ENCODE assay signal across 1 cellular context in the genomic region with DNA sequence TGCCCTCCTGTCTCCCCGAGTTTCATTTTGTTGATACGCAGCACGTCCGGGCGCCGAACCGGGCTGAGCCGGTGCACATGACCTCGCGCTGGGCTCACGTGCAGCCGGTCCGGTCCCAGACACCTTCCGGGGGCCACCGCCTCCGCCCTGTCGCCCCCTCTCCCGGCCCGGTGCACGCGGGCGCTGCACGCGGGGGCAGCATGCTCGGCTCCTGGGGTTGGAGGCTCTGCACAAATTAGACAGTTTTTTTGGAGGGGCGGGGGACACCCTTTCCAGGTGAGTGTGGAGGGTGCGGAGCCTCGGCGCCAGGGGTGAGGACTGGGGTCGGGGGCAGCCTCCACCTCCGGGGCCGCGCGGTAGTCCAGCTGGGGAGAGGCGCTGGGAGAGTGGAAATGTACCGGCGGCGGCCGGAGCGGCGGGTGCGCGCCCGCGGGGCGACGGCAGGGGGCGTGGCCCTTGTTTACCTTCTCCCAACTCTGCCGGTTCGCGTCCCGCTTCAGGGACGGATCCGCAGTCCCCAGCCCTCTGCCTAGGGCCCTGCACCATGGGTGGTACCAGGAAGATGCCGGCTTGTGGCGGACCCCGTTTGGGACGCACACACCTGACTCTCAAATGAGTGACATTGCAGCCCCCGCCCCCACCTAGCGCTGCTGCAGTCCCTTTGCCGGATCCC.
TF ChIP-seq lines count a peak whose summit lies in the region.

No MANE protein-coding gene starts in this region.

TF ChIP-seq in HepG2, 621 proteins besides CTCF, POLR2A, EP300 and RAD21 (continued from another document and continues in another):
- TF ChIP-seq, protein P1, sequence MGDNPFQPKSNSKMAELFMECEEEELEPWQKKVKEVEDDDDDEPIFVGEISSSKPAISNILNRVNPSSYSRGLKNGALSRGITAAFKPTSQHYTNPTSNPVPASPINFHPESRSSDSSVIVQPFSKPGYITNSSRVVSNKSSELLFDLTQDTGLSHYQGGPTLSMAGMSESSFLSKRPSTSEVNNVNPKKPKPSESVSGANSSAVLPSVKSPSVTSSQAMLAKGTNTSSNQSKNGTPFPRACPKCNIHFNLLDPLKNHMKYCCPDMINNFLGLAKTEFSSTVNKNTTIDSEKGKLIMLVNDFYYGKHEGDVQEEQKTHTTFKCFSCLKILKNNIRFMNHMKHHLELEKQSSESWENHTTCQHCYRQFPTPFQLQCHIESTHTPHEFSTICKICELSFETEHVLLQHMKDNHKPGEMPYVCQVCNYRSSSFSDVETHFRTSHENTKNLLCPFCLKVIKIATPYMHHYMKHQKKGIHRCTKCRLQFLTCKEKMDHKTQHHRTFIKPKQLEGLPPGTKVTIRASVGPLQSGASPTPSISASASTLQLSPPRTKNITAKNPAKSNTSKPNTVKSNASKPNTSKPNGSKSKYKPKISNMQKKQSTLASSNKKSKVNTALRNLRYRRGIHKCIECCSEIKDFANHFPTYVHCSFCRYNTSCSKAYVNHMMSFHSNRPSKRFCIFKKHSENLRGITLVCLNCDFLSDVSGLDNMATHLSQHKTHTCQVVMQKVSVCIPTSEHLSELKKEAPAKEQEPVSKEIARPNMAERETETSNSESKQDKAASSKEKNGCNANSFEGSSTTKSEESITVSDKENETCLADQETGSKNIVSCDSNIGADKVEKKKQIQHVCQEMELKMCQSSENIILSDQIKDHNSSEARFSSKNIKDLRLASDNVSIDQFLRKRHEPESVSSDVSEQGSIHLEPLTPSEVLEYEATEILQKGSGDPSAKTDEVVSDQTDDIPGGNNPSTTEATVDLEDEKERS (CRISPR knock-in tag; IDR thresholded peaks at IDR 0.05), result no peak; the same call in 1 of the 2 replicates
- TF ChIP-seq CREB1 (IDR thresholded peaks at IDR 0.05), result no peak
- TF ChIP-seq CREB1 (CRISPR knock-in tag; IDR thresholded peaks at IDR 0.05), result no peak
- 0 out of 2 replicates have a peak, but pooled peaks have one; percentile 15 for TF ChIP-seq TMF1 (CRISPR knock-in tag; IDR thresholded peaks at IDR 0.05; ENCODE audit: low read depth)
- TF ChIP-seq, protein P2, sequence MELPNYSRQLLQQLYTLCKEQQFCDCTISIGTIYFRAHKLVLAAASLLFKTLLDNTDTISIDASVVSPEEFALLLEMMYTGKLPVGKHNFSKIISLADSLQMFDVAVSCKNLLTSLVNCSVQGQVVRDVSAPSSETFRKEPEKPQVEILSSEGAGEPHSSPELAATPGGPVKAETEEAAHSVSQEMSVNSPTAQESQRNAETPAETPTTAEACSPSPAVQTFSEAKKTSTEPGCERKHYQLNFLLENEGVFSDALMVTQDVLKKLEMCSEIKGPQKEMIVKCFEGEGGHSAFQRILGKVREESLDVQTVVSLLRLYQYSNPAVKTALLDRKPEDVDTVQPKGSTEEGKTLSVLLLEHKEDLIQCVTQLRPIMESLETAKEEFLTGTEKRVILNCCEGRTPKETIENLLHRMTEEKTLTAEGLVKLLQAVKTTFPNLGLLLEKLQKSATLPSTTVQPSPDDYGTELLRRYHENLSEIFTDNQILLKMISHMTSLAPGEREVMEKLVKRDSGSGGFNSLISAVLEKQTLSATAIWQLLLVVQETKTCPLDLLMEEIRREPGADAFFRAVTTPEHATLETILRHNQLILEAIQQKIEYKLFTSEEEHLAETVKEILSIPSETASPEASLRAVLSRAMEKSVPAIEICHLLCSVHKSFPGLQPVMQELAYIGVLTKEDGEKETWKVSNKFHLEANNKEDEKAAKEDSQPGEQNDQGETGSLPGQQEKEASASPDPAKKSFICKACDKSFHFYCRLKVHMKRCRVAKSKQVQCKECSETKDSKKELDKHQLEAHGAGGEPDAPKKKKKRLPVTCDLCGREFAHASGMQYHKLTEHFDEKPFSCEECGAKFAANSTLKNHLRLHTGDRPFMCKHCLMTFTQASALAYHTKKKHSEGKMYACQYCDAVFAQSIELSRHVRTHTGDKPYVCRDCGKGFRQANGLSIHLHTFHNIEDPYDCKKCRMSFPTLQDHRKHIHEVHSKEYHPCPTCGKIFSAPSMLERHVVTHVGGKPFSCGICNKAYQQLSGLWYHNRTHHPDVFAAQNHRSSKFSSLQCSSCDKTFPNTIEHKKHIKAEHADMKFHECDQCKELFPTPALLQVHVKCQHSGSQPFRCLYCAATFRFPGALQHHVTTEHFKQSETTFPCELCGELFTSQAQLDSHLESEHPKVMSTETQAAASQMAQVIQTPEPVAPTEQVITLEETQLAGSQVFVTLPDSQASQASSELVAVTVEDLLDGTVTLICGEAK (IDR thresholded peaks at IDR 0.05), result no peak
- TF ChIP-seq, protein P2 (CRISPR knock-in tag; IDR thresholded peaks at IDR 0.05), result peak; percentile 50
- TF ChIP-seq MTF2 (CRISPR knock-in tag; IDR thresholded peaks at IDR 0.05; ENCODE audit: borderline replicate concordance), result no peak
- TF ChIP-seq MIXL1 (CRISPR knock-in tag; IDR thresholded peaks at IDR 0.05), result no peak
- TF ChIP-seq ZBTB7A (CRISPR knock-in tag; IDR thresholded peaks at IDR 0.05), result peak; percentile 38; the same call in 1 of the 2 replicates
- TF ChIP-seq, protein P3, sequence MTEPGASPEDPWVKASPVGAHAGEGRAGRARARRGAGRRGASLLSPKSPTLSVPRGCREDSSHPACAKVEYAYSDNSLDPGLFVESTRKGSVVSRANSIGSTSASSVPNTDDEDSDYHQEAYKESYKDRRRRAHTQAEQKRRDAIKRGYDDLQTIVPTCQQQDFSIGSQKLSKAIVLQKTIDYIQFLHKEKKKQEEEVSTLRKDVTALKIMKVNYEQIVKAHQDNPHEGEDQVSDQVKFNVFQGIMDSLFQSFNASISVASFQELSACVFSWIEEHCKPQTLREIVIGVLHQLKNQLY (CRISPR knock-in tag; IDR thresholded peaks at IDR 0.05), result peak; percentile 71; the same call in 1 of the 2 replicates
- TF ChIP-seq RBFOX2 (IDR thresholded peaks at IDR 0.05; ENCODE audit: low read depth, low read length), result peak; percentile 96
- TF ChIP-seq ZNF101 (CRISPR knock-in tag; IDR thresholded peaks at IDR 0.05; ENCODE audit: borderline replicate concordance, low read depth), result no peak
- no peak for TF ChIP-seq CEBPG (CRISPR knock-in tag; IDR thresholded peaks at IDR 0.05)
- 0 out of 2 replicates have a peak, but pooled peaks have one; percentile 8 for TF ChIP-seq CCDC6 (CRISPR knock-in tag; IDR thresholded peaks at IDR 0.05)
- peak; percentile 53 for TF ChIP-seq KAT8 (CRISPR knock-in tag; IDR thresholded peaks at IDR 0.05)
- no peak for TF ChIP-seq HMGA1 (CRISPR knock-in tag; conservative IDR thresholded peaks at IDR 0.05)
- no peak for TF ChIP-seq ZNF747 (CRISPR knock-in tag; IDR thresholded peaks at IDR 0.05; ENCODE audit: borderline replicate concordance)
- TF ChIP-seq ZNF619 (CRISPR knock-in tag; IDR thresholded peaks at IDR 0.05), result peak; percentile 70; the same call in 1 of the 2 replicates
- TF ChIP-seq, protein P4, sequence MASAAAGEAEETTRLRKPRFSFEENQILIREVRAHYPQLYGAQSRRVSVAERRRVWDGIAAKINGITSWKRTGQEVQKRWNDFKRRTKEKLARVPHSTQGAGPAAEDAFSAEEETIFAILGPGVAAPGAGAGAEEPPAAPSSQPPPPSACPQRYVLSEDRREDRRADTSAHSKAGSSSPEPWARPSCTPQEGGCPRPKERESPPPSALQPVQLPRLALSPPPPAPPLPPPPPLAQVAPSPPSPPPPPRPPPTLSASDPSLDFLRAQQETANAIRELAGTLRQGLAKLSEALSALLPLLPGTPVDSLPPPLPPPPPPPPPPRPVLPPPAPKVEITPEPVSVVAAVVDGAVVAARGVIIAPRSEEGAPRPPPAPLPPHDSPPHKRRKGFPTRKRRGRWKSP (CRISPR knock-in tag; IDR thresholded peaks at IDR 0.05), result no peak; the same call in 1 of the 2 replicates
- TF ChIP-seq ELF4 (CRISPR knock-in tag; IDR thresholded peaks at IDR 0.05; ENCODE audit: borderline replicate concordance), result no peak
- TF ChIP-seq, protein P5, sequence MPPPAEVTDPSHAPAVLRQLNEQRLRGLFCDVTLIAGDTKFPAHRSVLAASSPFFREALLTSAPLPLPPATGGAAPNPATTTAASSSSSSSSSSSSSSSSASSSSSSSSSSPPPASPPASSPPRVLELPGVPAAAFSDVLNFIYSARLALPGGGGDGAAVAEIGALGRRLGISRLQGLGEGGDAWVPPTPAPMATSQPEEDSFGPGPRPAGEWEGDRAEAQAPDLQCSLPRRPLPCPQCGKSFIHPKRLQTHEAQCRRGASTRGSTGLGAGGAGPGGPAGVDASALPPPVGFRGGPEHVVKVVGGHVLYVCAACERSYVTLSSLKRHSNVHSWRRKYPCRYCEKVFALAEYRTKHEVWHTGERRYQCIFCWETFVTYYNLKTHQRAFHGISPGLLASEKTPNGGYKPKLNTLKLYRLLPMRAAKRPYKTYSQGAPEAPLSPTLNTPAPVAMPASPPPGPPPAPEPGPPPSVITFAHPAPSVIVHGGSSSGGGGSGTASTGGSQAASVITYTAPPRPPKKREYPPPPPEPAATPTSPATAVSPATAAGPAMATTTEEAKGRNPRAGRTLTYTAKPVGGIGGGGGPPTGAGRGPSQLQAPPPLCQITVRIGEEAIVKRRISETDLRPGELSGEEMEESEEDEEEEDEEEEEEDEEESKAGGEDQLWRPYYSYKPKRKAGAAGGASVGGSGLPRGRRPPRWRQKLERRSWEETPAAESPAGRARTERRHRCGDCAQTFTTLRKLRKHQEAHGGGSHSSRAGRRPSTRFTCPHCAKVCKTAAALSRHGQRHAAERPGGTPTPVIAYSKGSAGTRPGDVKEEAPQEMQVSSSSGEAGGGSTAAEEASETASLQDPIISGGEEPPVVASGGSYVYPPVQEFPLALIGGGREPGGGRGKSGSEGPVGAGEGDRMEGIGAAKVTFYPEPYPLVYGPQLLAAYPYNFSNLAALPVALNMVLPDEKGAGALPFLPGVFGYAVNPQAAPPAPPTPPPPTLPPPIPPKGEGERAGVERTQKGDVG (CRISPR knock-in tag; IDR thresholded peaks at IDR 0.05; ENCODE audit: borderline replicate concordance), result 0 out of 2 replicates have a peak, but pooled peaks have one; percentile 26
- peak; percentile 13; the same call in 1 of the 2 replicates for TF ChIP-seq MAZ (IDR thresholded peaks at IDR 0.05; ENCODE audit: borderline replicate concordance, low read depth, low read length)
- peak; percentile 49; the same call in 1 of the 2 replicates for TF ChIP-seq MAZ (CRISPR knock-in tag; IDR thresholded peaks at IDR 0.05; ENCODE audit: low read depth)
- no peak; the same call in 1 of the 2 replicates for TF ChIP-seq SOX5 (CRISPR knock-in tag; IDR thresholded peaks at IDR 0.05; ENCODE audit: borderline replicate concordance)
- TF ChIP-seq ZNF264 (CRISPR knock-in tag; IDR thresholded peaks at IDR 0.05), result no peak
- TF ChIP-seq, protein P6, sequence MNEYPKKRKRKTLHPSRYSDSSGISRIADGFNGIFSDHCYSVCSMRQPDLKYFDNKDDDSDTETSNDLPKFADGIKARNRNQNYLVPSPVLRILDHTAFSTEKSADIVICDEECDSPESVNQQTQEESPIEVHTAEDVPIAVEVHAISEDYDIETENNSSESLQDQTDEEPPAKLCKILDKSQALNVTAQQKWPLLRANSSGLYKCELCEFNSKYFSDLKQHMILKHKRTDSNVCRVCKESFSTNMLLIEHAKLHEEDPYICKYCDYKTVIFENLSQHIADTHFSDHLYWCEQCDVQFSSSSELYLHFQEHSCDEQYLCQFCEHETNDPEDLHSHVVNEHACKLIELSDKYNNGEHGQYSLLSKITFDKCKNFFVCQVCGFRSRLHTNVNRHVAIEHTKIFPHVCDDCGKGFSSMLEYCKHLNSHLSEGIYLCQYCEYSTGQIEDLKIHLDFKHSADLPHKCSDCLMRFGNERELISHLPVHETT (CRISPR knock-in tag; conservative IDR thresholded peaks at IDR 0.05), result peak; percentile 86
- peak; percentile 96 for TF ChIP-seq AGO2 (optimal IDR thresholded peaks at IDR 0.05; ENCODE audit: low read depth, low read length)
- peak; percentile 95 for TF ChIP-seq FOXA3 (CRISPR knock-in tag; IDR thresholded peaks at IDR 0.05)
- TF ChIP-seq, protein P7, sequence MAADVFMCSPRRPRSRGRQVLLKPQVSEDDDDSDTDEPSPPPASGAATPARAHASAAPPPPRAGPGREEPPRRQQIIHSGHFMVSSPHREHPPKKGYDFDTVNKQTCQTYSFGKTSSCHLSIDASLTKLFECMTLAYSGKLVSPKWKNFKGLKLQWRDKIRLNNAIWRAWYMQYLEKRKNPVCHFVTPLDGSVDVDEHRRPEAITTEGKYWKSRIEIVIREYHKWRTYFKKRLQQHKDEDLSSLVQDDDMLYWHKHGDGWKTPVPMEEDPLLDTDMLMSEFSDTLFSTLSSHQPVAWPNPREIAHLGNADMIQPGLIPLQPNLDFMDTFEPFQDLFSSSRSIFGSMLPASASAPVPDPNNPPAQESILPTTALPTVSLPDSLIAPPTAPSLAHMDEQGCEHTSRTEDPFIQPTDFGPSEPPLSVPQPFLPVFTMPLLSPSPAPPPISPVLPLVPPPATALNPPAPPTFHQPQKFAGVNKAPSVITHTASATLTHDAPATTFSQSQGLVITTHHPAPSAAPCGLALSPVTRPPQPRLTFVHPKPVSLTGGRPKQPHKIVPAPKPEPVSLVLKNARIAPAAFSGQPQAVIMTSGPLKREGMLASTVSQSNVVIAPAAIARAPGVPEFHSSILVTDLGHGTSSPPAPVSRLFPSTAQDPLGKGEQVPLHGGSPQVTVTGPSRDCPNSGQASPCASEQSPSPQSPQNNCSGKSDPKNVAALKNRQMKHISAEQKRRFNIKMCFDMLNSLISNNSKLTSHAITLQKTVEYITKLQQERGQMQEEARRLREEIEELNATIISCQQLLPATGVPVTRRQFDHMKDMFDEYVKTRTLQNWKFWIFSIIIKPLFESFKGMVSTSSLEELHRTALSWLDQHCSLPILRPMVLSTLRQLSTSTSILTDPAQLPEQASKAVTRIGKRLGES (CRISPR knock-in tag; IDR thresholded peaks at IDR 0.05; ENCODE audit: borderline replicate concordance), result peak; percentile 89; the same call in 1 of the 2 replicates
